In the genomic region with DNA sequence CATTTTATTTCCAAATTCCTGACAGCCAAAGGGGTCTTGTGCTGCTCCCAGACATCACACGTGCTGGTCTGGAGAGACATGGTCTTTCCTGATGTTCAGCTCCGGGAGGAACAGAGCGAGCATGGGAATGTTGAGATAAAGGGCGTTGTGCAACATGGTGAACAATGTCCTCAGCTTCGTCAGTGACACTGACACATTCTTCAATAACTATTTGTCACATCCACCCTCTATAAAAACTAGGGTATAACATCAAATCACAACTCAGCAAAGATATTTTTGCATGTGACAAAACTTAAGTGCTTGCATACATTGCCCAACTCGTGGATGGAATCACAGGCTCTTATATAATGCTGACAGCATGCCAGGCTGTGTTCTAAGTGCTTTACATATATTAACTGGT, we compare ENCODE assay signal across 18 cellular contexts. TPM values are rescaled to one million over a fixed set of nuclear protein-coding genes. Genes with fewer than 3 reads are reported as not detected.
DNase-seq lines count a peak whose midpoint lies in the region; ATAC-seq and TF ChIP-seq lines count a peak whose summit lies in the region.
"Had no signal": no experiment of that assay in that cellular context is flagged by ENCODE, and none has a peak within 500 bp of the region (broad histone marks: within the 10 kb centered on the region; RNA-seq: fewer than 3 reads in every experiment).

No MANE protein-coding gene starts in this region.

- H3K4me2 ChIP-seq in MM.1S (ENCODE audit: low read depth, low read length) (peak overlapping the region; percentile 22; the same call in 1 of the 2 replicates), mesenchymal stem cell (ENCODE audit: low read length, poor library complexity, severe bottlenecking) (no peak overlapping the region)
- H3K4me2 ChIP-seq: KMS-11 had no signal

- no peak overlapping the region for H3K4me3 ChIP-seq in MM.1S (ENCODE audit: low read length)
- no peak overlapping the region for H3K4me3 ChIP-seq in cardiac fibroblast (replicated peaks in 1 of 2; ENCODE audit: low read depth in 2 of 2, low read length in 2 of 2)
- H3K4me3 ChIP-seq in mesenchymal stem cell (ENCODE audit: insufficient read depth in 1 of 2, low read depth in 1 of 2, low read length in 2 of 2), result no peak overlapping the region
- H3K4me3 ChIP-seq: Peyer's patch had no signal

- ATAC-seq in activated CD8-positive, alpha-beta memory T cell treated with anti-CD3 and anti-CD28 coated beads, Interleukin-2, amount 10 ng/mL, durations not matched to agents 7 days and 5 days, result no peak
- ATAC-seq: HCT116 had no signal

- no peak overlapping the region for H3K27ac Mint-ChIP-seq in activated CD8-positive, alpha-beta memory T cell treated with anti-CD3 and anti-CD28 coated beads, Interleukin-2, amount 10 ng/mL, durations not matched to agents 7 days and 5 days

- H3K18ac ChIP-seq in mesenchymal stem cell (ENCODE audit: low read depth in 1 of 2, low read length in 2 of 2), result no peak overlapping the region

- H3K36me3 Mint-ChIP-seq in activated CD8-positive, alpha-beta memory T cell treated with anti-CD3 and anti-CD28 coated beads, Interleukin-2, amount 10 ng/mL, durations not matched to agents 7 days and 5 days, result peaks cover 6% of the 10 kb centered on the region

- TF ChIP-seq CTCF in MM.1S (IDR thresholded peaks at IDR 0.05; ENCODE audit: low read length) (no peak), cardiac fibroblast (IDR thresholded peaks at IDR 0.05; ENCODE audit: low read depth, low read length) (no peak)

- H3K9me3 ChIP-seq in MM.1S (replicated peaks; ENCODE audit: insufficient read depth, low read length), result no peaks in the 10 kb centered on the region
- H3K9me3 ChIP-seq in mesenchymal stem cell (ENCODE audit: control insufficient read depth, low read length), result peaks cover 7% of the 10 kb centered on the region
- H3K9me3 ChIP-seq: Peyer's patch had no signal

- no peak overlapping the region for H2BK120ac ChIP-seq in mesenchymal stem cell (ENCODE audit: low read depth, low read length)

- H2AK5ac ChIP-seq in mesenchymal stem cell (ENCODE audit: low read length, severe bottlenecking), result no peak overlapping the region

- H3K36me3 ChIP-seq in MM.1S (replicated peaks; ENCODE audit: insufficient read depth, low read length) (no peaks in the 10 kb centered on the region), mesenchymal stem cell (ENCODE audit: control insufficient read depth in 1 of 2, insufficient read depth in 2 of 2, low read depth in 1 of 2, low read length in 2 of 2) (no peaks in the 10 kb centered on the region)
- H3K36me3 ChIP-seq: Peyer's patch had no signal

- H4K91ac ChIP-seq in mesenchymal stem cell (ENCODE audit: low read length), result no peak overlapping the region

- peaks cover 21% of the 10 kb centered on the region for H3K4me1 Mint-ChIP-seq in activated CD8-positive, alpha-beta memory T cell treated with anti-CD3 and anti-CD28 coated beads, Interleukin-2, amount 10 ng/mL, durations not matched to agents 7 days and 5 days

- no peaks in the 10 kb centered on the region for H3K9me2 ChIP-seq in MM.1S (replicated peaks; ENCODE audit: insufficient read depth, low read length)

- H4K20me1 ChIP-seq in MM.1S (ENCODE audit: insufficient read depth, low read length), result no peaks in the 10 kb centered on the region

- H3K23ac ChIP-seq in mesenchymal stem cell (ENCODE audit: low read length in 2 of 2), result no peak overlapping the region

- H3K4me1 ChIP-seq in MM.1S (ENCODE audit: low read length) (peaks cover 4% of the 10 kb centered on the region), mesenchymal stem cell (ENCODE audit: control insufficient read depth, insufficient read depth, low read depth, low read length) (no peaks in the 10 kb centered on the region)

- 85% methylated on average over 6 of the region's 6 CpGs for WGBS in mesenchymal stem cell

- H3K27me3 Mint-ChIP-seq in activated CD8-positive, alpha-beta memory T cell treated with anti-CD3 and anti-CD28 coated beads, Interleukin-2, amount 10 ng/mL, durations not matched to agents 7 days and 5 days, result peaks cover 40% of the 10 kb centered on the region

- H3K79me2 ChIP-seq in MM.1S (ENCODE audit: low read length), result no peaks in the 10 kb centered on the region

- H3F3A ChIP-seq in MM.1S (ENCODE audit: insufficient read depth, low read length), result no peaks in the 10 kb centered on the region

- H3K4me3 Mint-ChIP-seq in activated CD8-positive, alpha-beta memory T cell treated with anti-CD3 and anti-CD28 coated beads, Interleukin-2, amount 10 ng/mL, durations not matched to agents 7 days and 5 days, result no peak overlapping the region

- H3K14ac ChIP-seq in mesenchymal stem cell (ENCODE audit: low read length in 2 of 2), result no peak overlapping the region

- peak; percentile 22 for DNase-seq in activated CD8-positive, alpha-beta memory T cell treated with anti-CD3 and anti-CD28 coated beads, Interleukin-2, amount 10 ng/mL, durations not matched to agents 7 days and 5 days
- DNase-seq in activated CD8-positive, alpha-beta memory T cell treated with anti-CD3 and anti-CD28 coated beads, Interleukin-2, amount 50 U/mL, for 4 hours, result no peak
- DNase-seq in MM.1S (no peak), cardiac fibroblast (ENCODE audit: low read depth in 2 of 2) (peak; percentile 23 to 54), mesenchymal stem cell (peak; percentile 27), mucosa of gallbladder (ENCODE audit: low spot score) (no peak), NCI-H748 treated with DMSO at 0.1 percent for 48 hours (lab: John Stamatoyannopoulos, UW) (no peak), HT-29 (ENCODE audit: low spot score) (no peak)
- DNase-seq: 8988T, COR-L47, NCI-H1105 treated with DMSO at 0.1 percent for 48 hours, NCI-H187, NCI-H446, NCI-H774, Peyer's patch had no signal

- H3K79me1 ChIP-seq in mesenchymal stem cell (replicated peaks; ENCODE audit: low read length, poor library complexity, severe bottlenecking), result no peaks in the 10 kb centered on the region

- no peaks in the 10 kb centered on the region for H3K27me3 ChIP-seq in MM.1S (replicated peaks; ENCODE audit: insufficient read depth, low read length)
- H3K27me3 ChIP-seq in mesenchymal stem cell (ENCODE audit: control insufficient read depth in 1 of 2, insufficient read depth in 1 of 2, low read length in 2 of 2), result peaks cover 12 to 24% of the 10 kb centered on the region in 2 experiments
- H3K27me3 ChIP-seq: Peyer's patch had no signal

- H4K8ac ChIP-seq in mesenchymal stem cell (ENCODE audit: low read length), result no peak overlapping the region

- CTCF ChIA-PET in activated CD8-positive, alpha-beta memory T cell treated with anti-CD3 and anti-CD28 coated beads, Interleukin-2, amount 10 ng/mL, durations not matched to agents 7 days and 5 days (lab: Charles Lee), result interaction anchor here (1.2 to 3.2 kb wide), 4 partner anchors 9 to 114 kb away, joined by 3 to 12 read pairs (median 8); no protein-coding TSS in a partner anchor

- H2BK15ac ChIP-seq in mesenchymal stem cell (ENCODE audit: low read depth, poor library complexity, severe bottlenecking), result no peak overlapping the region

- H3K9ac ChIP-seq in MM.1S (ENCODE audit: low read length) (no peak overlapping the region), mesenchymal stem cell (ENCODE audit: low read length) (no peak overlapping the region)
- H3K9ac ChIP-seq: KMS-11 had no signal

- H3K4ac ChIP-seq in mesenchymal stem cell (ENCODE audit: low read depth in 1 of 2, low read length in 2 of 2), result no peak overlapping the region

- H3K27ac ChIP-seq in MM.1S (ENCODE audit: low read length), result no peak overlapping the region
- H3K27ac ChIP-seq in mesenchymal stem cell (ENCODE audit: low read length, poor library complexity, severe bottlenecking), result no peak overlapping the region
- H3K27ac ChIP-seq: C4-2B, KMS-11, Peyer's patch had no signal

- H3K9me3 Mint-ChIP-seq in activated CD8-positive, alpha-beta memory T cell treated with anti-CD3 and anti-CD28 coated beads, Interleukin-2, amount 10 ng/mL, durations not matched to agents 7 days and 5 days (ENCODE audit: low read depth), result peaks cover 7% of the 10 kb centered on the region

- no peak overlapping the region for H2BK12ac ChIP-seq in mesenchymal stem cell (ENCODE audit: low read length in 2 of 2)

- no peak overlapping the region for H2BK5ac ChIP-seq in mesenchymal stem cell (ENCODE audit: low read depth, low read length, poor library complexity, severe bottlenecking)

- H2AFZ ChIP-seq in MM.1S (ENCODE audit: low read length), result no peak overlapping the region
- no peak overlapping the region for H2AFZ ChIP-seq in mesenchymal stem cell (ENCODE audit: low read depth, low read length)

RNA-seq across cellular contexts. Expression of a gene that starts 42.4 kb away (rescaled TPM):
- under 1 TPM in 1 of 2 experiments, not detected in 1; 0.85 TPM for total RNA-seq in activated CD8-positive, alpha-beta memory T cell treated with anti-CD3 and anti-CD28 coated beads, Interleukin-2, amount 10 ng/mL, durations not matched to agents 7 days and 5 days
- polyA plus RNA-seq in mesenchymal stem cell (2013, experiment 1 of 2), result 0.19 TPM
- 0.21 TPM for polyA plus RNA-seq in mesenchymal stem cell (2013, experiment 2 of 2)
- total RNA-seq in mucosa of gallbladder, result 1.4 TPM
- 5.5 and 9.0 TPM in 2 replicates for total RNA-seq in HT-29 (2014; rRNA removed; shearing (Covaris generic))

Comparison
In these comparisons a context has a peak if more than half of its experiments do, and no peak if none do; other contexts are left out.
1. DNase-seq: peak in activated CD8-positive, alpha-beta memory T cell treated with anti-CD3 and anti-CD28 coated beads, Interleukin-2, amount 10 ng/mL, durations not matched to agents 7 days and 5 days (single experiment), cardiac fibroblast (2 of 2) and mesenchymal stem cell (single experiment); none in activated CD8-positive, alpha-beta memory T cell treated with anti-CD3 and anti-CD28 coated beads, Interleukin-2, amount 50 U/mL, for 4 hours (single experiment), MM.1S (single experiment), mucosa of gallbladder (single experiment), NCI-H748 treated with DMSO at 0.1 percent for 48 hours (single experiment) and HT-29 (single experiment).